19 cellular contexts compared by ENCODE assay signal in the genomic region with DNA sequence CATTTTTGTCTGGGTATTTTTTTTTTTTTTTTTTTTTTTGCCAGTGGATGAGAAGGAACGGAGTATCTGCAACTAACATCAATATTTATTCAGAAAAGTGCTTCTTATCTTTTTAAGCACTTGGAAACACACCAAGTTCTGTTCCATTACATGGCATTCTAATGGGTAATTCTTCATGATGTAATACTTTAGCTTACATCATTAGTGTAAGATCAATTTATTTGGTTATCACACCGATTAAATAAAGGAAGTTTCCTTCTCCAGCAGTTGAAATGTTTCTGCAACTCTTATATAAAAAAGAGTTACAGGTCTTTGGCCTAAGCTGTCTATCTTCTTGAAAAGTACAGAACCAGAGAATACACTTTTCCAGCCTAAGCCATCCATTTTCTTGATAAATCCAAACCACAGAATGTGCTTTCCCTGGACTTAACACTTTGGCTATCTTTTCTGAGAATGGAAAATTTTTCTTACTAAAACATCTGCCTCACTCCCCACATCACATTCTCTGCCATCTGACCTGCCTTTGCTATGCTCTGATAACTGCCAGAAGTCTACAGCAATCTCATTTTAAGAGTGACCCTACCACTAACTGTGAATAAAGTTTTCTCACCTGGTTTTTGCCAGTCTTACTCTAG.
"Had no signal": no experiment of that assay in that cellular context is flagged by ENCODE, and none has a peak within 500 bp of the region (broad histone marks: within the 10 kb centered on the region; RNA-seq: fewer than 3 reads in every experiment).

No MANE protein-coding gene starts in this region.

- H3K4me3 Mint-ChIP-seq: activated CD4-positive, alpha-beta memory T cell treated with anti-CD3 and anti-CD28 coated beads, Interleukin-2, amount 10 ng/mL, durations not matched to agents 7 days and 5 days; activated CD4-positive, alpha-beta T cell treated with anti-CD3 and anti-CD28 coated beads for 36 hours; activated CD8-positive, alpha-beta memory T cell treated with anti-CD3 and anti-CD28 coated beads, Interleukin-2, amount 10 ng/mL, durations not matched to agents 7 days and 5 days; activated naive CD8-positive, alpha-beta T cell treated with anti-CD3 and anti-CD28 coated beads for 36 hours; activated T-helper 17 cell treated with anti-CD3 and anti-CD28 coated beads, Interleukin-2, amount 50 U/mL, for 72 hours; central memory CD8-positive, alpha-beta T cell; nephron progenitor cell had no signal

- H3K27me3 Mint-ChIP-seq: activated CD4-positive, alpha-beta memory T cell treated with anti-CD3 and anti-CD28 coated beads, Interleukin-2, amount 10 ng/mL, durations not matched to agents 7 days and 5 days; activated CD4-positive, alpha-beta T cell treated with anti-CD3 and anti-CD28 coated beads for 36 hours; activated CD8-positive, alpha-beta memory T cell treated with anti-CD3 and anti-CD28 coated beads, Interleukin-2, amount 10 ng/mL, durations not matched to agents 7 days and 5 days; activated naive CD8-positive, alpha-beta T cell treated with anti-CD3 and anti-CD28 coated beads for 36 hours; activated T-helper 17 cell treated with anti-CD3 and anti-CD28 coated beads, Interleukin-2, amount 50 U/mL, for 72 hours; central memory CD8-positive, alpha-beta T cell had no signal

- H3K27me3 ChIP-seq: tibial artery had no signal

- H3K4me1 Mint-ChIP-seq: activated CD4-positive, alpha-beta memory T cell treated with anti-CD3 and anti-CD28 coated beads, Interleukin-2, amount 10 ng/mL, durations not matched to agents 7 days and 5 days; activated CD8-positive, alpha-beta memory T cell treated with anti-CD3 and anti-CD28 coated beads, Interleukin-2, amount 10 ng/mL, durations not matched to agents 7 days and 5 days; activated T-helper 17 cell treated with anti-CD3 and anti-CD28 coated beads, Interleukin-2, amount 50 U/mL, for 72 hours had no signal

- H3K9me3 Mint-ChIP-seq: activated T-helper 17 cell treated with anti-CD3 and anti-CD28 coated beads, Interleukin-2, amount 50 U/mL, for 72 hours; central memory CD8-positive, alpha-beta T cell had no signal

- DNase-seq: activated CD4-positive, alpha-beta memory T cell treated with anti-CD3 and anti-CD28 coated beads, Interleukin-2, amount 10 ng/mL, durations not matched to agents 7 days and 5 days; activated CD4-positive, alpha-beta T cell treated with anti-CD3 and anti-CD28 coated beads for 36 hours; activated CD8-positive, alpha-beta memory T cell treated with anti-CD3 and anti-CD28 coated beads, Interleukin-2, amount 10 ng/mL, durations not matched to agents 7 days and 5 days; activated naive CD4-positive, alpha-beta T cell; activated naive CD8-positive, alpha-beta T cell treated with anti-CD3 and anti-CD28 coated beads for 36 hours; amygdala; left cardiac atrium; lower lobe of right lung; midbrain; nephron progenitor cell; nucleus accumbens; retina; stimulated activated CD4-positive, alpha-beta T cell treated with anti-CD3 and anti-CD28 coated beads, Interleukin-2, amount 100 ng/mL, for 24 hours; stimulated activated naive CD8-positive, alpha-beta T cell treated with anti-CD3 and anti-CD28 coated beads, Interleukin-15, Interleukin-2, amounts not matched to agents 100 U/mL and 50 U/mL, for 24 hours; substantia nigra; tibial artery had no signal

- H3K27ac ChIP-seq: coronary artery, lower lobe of right lung, tibial artery had no signal

- H3K27ac Mint-ChIP-seq: activated CD4-positive, alpha-beta memory T cell treated with anti-CD3 and anti-CD28 coated beads, Interleukin-2, amount 10 ng/mL, durations not matched to agents 7 days and 5 days; activated CD4-positive, alpha-beta T cell treated with anti-CD3 and anti-CD28 coated beads for 36 hours; activated CD8-positive, alpha-beta memory T cell treated with anti-CD3 and anti-CD28 coated beads, Interleukin-2, amount 10 ng/mL, durations not matched to agents 7 days and 5 days; activated naive CD8-positive, alpha-beta T cell treated with anti-CD3 and anti-CD28 coated beads for 36 hours; activated T-helper 17 cell treated with anti-CD3 and anti-CD28 coated beads, Interleukin-2, amount 50 U/mL, for 72 hours; nephron progenitor cell had no signal

- H3K4me3 ChIP-seq: coronary artery, lower lobe of right lung, tibial artery had no signal

- ATAC-seq: activated CD4-positive, alpha-beta T cell treated with anti-CD3 and anti-CD28 coated beads for 36 hours; activated CD8-positive, alpha-beta memory T cell treated with anti-CD3 and anti-CD28 coated beads, Interleukin-2, amount 10 ng/mL, durations not matched to agents 7 days and 5 days; activated T-helper 17 cell treated with anti-CD3 and anti-CD28 coated beads, Interleukin-2, amount 50 U/mL, for 72 hours; left cardiac atrium; lower lobe of right lung; stimulated activated naive CD8-positive, alpha-beta T cell treated with anti-CD3 and anti-CD28 coated beads, Interleukin-15, Interleukin-2, amounts not matched to agents 100 U/mL and 50 U/mL, for 24 hours had no signal

- H3K4me1 ChIP-seq: lower lobe of right lung had no signal

- H3K9me3 ChIP-seq: lower lobe of right lung had no signal

- H3K36me3 ChIP-seq: lower lobe of right lung had no signal
